In the genomic region with DNA sequence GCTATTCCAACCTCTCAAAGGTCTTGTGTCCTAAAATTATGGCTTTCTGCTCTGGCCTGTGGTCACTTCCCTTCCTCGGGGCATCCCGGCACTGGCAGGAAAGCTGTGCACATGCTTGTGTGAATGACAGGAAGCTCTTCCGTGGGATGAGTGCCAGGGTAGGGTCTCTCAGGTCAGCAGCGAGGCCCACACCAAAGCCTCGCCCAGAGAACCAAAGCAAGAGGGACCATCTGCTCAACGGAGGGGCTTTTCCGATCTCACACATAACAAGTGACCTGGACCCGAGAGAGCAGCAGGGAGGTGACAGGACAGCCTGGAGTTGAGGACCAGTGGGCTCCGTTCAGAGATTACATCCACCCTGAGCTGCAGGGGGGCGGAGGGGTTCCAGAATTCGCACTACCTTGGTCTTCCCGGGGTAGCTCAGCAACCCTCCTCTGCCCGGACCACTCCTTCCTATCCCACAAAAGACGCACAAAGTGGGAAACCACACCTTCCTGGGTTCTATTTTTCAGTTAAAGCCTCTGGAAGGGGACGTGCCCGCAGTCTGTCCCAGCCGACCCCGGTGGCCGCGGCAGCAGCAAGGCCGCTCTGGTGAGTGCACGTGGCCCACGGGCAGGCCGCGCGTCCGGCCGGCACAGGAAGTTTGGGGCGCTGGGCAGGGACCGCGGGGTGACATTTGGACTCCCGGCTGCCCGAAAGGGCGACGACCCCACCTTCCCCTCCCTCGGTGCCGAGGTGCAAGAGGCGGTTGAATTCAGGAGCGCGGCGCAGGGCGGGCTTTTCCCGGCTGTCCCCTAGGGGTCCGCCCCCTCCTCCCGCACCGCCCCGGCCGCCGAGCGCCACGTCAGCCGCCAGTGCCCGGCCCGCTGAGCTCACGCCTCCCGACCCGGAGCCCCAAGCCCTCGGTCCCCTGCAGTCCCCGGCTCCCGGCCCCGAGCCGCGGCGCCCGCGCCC, we compare ENCODE assay signal across 8 cellular contexts. TPM values are rescaled to one million over a fixed set of nuclear protein-coding genes. Genes with fewer than 3 reads are reported as not detected.
DNase-seq lines count a peak whose midpoint lies in the region; ATAC-seq lines count a peak whose summit lies in the region.

No MANE protein-coding gene starts in this region.

- H2AFZ ChIP-seq in Karpas-422 (ENCODE audit: low read length): no peak overlapping the region

- ATAC-seq in GM21825 (IDR thresholded peaks at IDR 0.05; ENCODE audit: unreplicated experiment): peak; percentile 27

- WGBS in mesodermal cell (ENCODE audit: insufficient coverage in 2 of 2), 2 experiments: 2 to 3% methylated on average over 43 to 59 of the region's 66 CpGs

- CTCF ChIA-PET in activated CD4-positive, alpha-beta T cell treated with anti-CD3 and anti-CD28 coated beads, Interleukin-2, amount 10 ng/mL, durations not matched to agents 7 days and 5 days (lab: Charles Lee): no interaction called here

- peak overlapping the region; percentile 89 for H3K4me2 ChIP-seq in Karpas-422 (ENCODE audit: low read depth, low read length, poor library complexity, severe bottlenecking)

- H3K36me3 Mint-ChIP-seq in activated CD4-positive, alpha-beta T cell treated with anti-CD3 and anti-CD28 coated beads, Interleukin-2, amount 10 ng/mL, durations not matched to agents 7 days and 5 days (ENCODE audit: low read depth): peaks cover 4% of the 10 kb centered on the region

- H3K79me2 ChIP-seq in Karpas-422 (ENCODE audit: low read length): peaks cover 52% of the 10 kb centered on the region

- H3K36me3 ChIP-seq in Karpas-422 (ENCODE audit: insufficient read depth, low read length): peaks cover 6% of the 10 kb centered on the region; the same call in 1 of the 2 replicates
- no peaks in the 10 kb centered on the region for H3K36me3 ChIP-seq in endocrine pancreas (ENCODE audit: control insufficient read depth, insufficient read depth, low read length)
- H3K36me3 ChIP-seq in mesodermal cell (ENCODE audit: control insufficient read depth, insufficient read depth, low read length): peaks cover 28% of the 10 kb centered on the region

- peak overlapping the region; percentile 34 for H3K27ac Mint-ChIP-seq in activated CD4-positive, alpha-beta T cell treated with anti-CD3 and anti-CD28 coated beads, Interleukin-2, amount 10 ng/mL, durations not matched to agents 7 days and 5 days

- no peaks in the 10 kb centered on the region for H3K27me3 ChIP-seq in Karpas-422 (ENCODE audit: low read length)
- no peaks in the 10 kb centered on the region for H3K27me3 ChIP-seq in endocrine pancreas (ENCODE audit: control insufficient read depth, insufficient read depth, low read length)

- H3K9ac ChIP-seq in Karpas-422 (ENCODE audit: low read length) (peak overlapping the region; percentile 78), endocrine pancreas (ENCODE audit: control insufficient read depth, insufficient read depth, low read length) (peak overlapping the region; percentile 82)

- H3K4me3 Mint-ChIP-seq in activated CD4-positive, alpha-beta T cell treated with anti-CD3 and anti-CD28 coated beads, Interleukin-2, amount 10 ng/mL, durations not matched to agents 7 days and 5 days: peak overlapping the region; percentile 74

- H3K27me3 Mint-ChIP-seq in activated CD4-positive, alpha-beta T cell treated with anti-CD3 and anti-CD28 coated beads, Interleukin-2, amount 10 ng/mL, durations not matched to agents 7 days and 5 days: no peaks in the 10 kb centered on the region

- H4K20me1 ChIP-seq in Karpas-422 (ENCODE audit: insufficient read depth, low read depth, low read length): 0 out of 2 replicates have a peak, but pooled peaks cover 4% of the 10 kb centered on the region

- H3K4me3 ChIP-seq in Karpas-422 (ENCODE audit: low read length) (peak overlapping the region; percentile 88), endocrine pancreas (ENCODE audit: control insufficient read depth, insufficient read depth, low read length) (peak overlapping the region; percentile 50), mesodermal cell (ENCODE audit: extremely low read depth, insufficient read depth, low read length, poor library complexity, severe bottlenecking) (peak overlapping the region; percentile 68)

- POLR2A ChIA-PET in activated CD4-positive, alpha-beta T cell treated with anti-CD3 and anti-CD28 coated beads, Interleukin-2, amount 10 ng/mL, durations not matched to agents 7 days and 5 days (lab: Charles Lee): no interaction called here

- DNase-seq in ELR (ENCODE audit: low read depth) (peak; percentile 64), Karpas-422 (peak; percentile 74), NCI-H1092 (lab: John Stamatoyannopoulos, UW) (no peak)
- peak; percentile 35 for DNase-seq in activated CD4-positive, alpha-beta T cell treated with anti-CD3 and anti-CD28 coated beads, Interleukin-2, amount 10 ng/mL, durations not matched to agents 7 days and 5 days
- peak; percentile 36 for DNase-seq in stimulated activated naive CD4-positive, alpha-beta T cell treated with Interleukin-2 at 50 U/mL for 16 hours (lab: John Stamatoyannopoulos, UW)

- H3K9me3 ChIP-seq in Karpas-422 (ENCODE audit: low read length): no peaks in the 10 kb centered on the region
- H3K9me3 ChIP-seq in endocrine pancreas (ENCODE audit: control insufficient read depth, low read length): no peaks in the 10 kb centered on the region
- H3K9me3 ChIP-seq in mesodermal cell (ENCODE audit: control insufficient read depth, low read length): no peaks in the 10 kb centered on the region

- H3K9me3 Mint-ChIP-seq in activated CD4-positive, alpha-beta T cell treated with anti-CD3 and anti-CD28 coated beads, Interleukin-2, amount 10 ng/mL, durations not matched to agents 7 days and 5 days: no peaks in the 10 kb centered on the region

- peaks cover 23% of the 10 kb centered on the region for H3K4me1 Mint-ChIP-seq in activated CD4-positive, alpha-beta T cell treated with anti-CD3 and anti-CD28 coated beads, Interleukin-2, amount 10 ng/mL, durations not matched to agents 7 days and 5 days

- no peaks in the 10 kb centered on the region for H3K9me2 ChIP-seq in Karpas-422 (replicated peaks; ENCODE audit: insufficient read depth, low read length)

- H3K27ac ChIP-seq in Karpas-422 (ENCODE audit: low read length): peak overlapping the region; percentile 11; the same call in 1 of the 2 replicates
- H3K27ac ChIP-seq in mesodermal cell (ENCODE audit: low read depth, low read length, severe bottlenecking): peak overlapping the region; percentile 59

- H3K4me1 ChIP-seq in Karpas-422 (ENCODE audit: low read length) (peaks cover 16% of the 10 kb centered on the region), endocrine pancreas (ENCODE audit: control insufficient read depth, insufficient read depth, low read length) (no peaks in the 10 kb centered on the region), mesodermal cell (ENCODE audit: control insufficient read depth, insufficient read depth, low read length, poor library complexity, severe bottlenecking) (peaks cover 20% of the 10 kb centered on the region)

RNA-seq across cellular contexts. Expression of gene TXNDC5, which starts 1.0 kb away (rescaled TPM):
- 66.6 and 80.4 TPM in 2 replicates for total RNA-seq in Karpas-422 (2014; rRNA removed; shearing (Covaris generic); ENCODE audit: low replicate concordance)
- 10 to 100 TPM; 32.5 to 33.2 TPM for total RNA-seq in activated CD4-positive, alpha-beta T cell treated with anti-CD3 and anti-CD28 coated beads, Interleukin-2, amount 10 ng/mL, durations not matched to agents 7 days and 5 days
- polyA plus RNA-seq in mesodermal cell (2013, experiment 1 of 2): 343 TPM
- polyA plus RNA-seq in mesodermal cell (2013, experiment 2 of 2): 283 TPM
